In the genomic region with DNA sequence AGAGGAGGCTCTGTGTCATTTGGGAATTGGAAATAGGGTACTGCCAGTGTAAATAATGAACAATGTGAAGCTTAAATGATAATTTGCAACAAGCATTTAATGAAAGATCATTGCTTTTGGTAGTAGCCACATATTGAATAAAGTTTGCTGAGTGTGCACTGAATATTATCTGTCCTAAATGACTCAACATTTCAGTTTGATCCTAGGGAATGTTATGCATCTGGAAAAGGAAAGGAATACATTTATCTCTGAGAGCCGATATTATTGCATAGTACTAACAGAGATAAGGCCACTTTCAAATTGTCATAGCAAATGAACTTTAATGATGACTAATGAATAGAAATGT, we compare ENCODE assay signal across 22 cellular contexts. TPM values are rescaled to one million over a fixed set of nuclear protein-coding genes. Genes with fewer than 3 reads are reported as not detected.
DNase-seq lines count a peak whose midpoint lies in the region; ATAC-seq, FAIRE-seq and TF ChIP-seq lines count a peak whose summit lies in the region.
"Had no signal": no experiment of that assay in that cellular context is flagged by ENCODE, and none has a peak within 500 bp of the region (broad histone marks: within the 10 kb centered on the region; RNA-seq: fewer than 3 reads in every experiment).

No MANE protein-coding gene starts in this region.

- H3K79me2 ChIP-seq in GM12878 (ENCODE audit: control insufficient read depth, insufficient read depth, low read length) (no peaks in the 10 kb centered on the region), hepatocyte (peaks cover 2% of the 10 kb centered on the region)

- H3K36me3 ChIP-seq in GM12878 (ENCODE audit: control insufficient read depth in 2 of 2, insufficient read depth in 2 of 2, low read length in 1 of 2) (no peaks in the 10 kb centered on the region), hepatocyte (replicated peaks; ENCODE audit: insufficient read depth, low read depth) (no peaks in the 10 kb centered on the region), subcutaneous abdominal adipose tissue (ENCODE audit: control insufficient read depth in 5 of 5, insufficient read depth in 5 of 5, low read length in 5 of 5) (no peaks in the 10 kb centered on the region), sigmoid colon (no peaks in the 10 kb centered on the region)
- H3K36me3 ChIP-seq: BE2C, HAP-1 had no signal

- H3K9me2 ChIP-seq in hepatocyte (replicated peaks; ENCODE audit: insufficient read depth), result no peaks in the 10 kb centered on the region

- in situ Hi-C loops in GM12878 (cut with MboI), result no loop called here

- intact Hi-C loops in GM12878 (cut with micrococcal nuclease; ENCODE audit: unreplicated experiment) (no loop called here), sigmoid colon (cut with DNase I) (no loop called here)

- DNase-seq in GM12891 (ENCODE audit: insufficient read length, low spot score), result no peak
- no peak for DNase-seq in GM12878 (ENCODE audit: low read depth, low spot score)
- DNase-seq in hepatocyte (ENCODE audit: low spot score), result no peak
- DNase-seq in sigmoid colon, result no peak
- no peak for DNase-seq in NCI-H1417 treated with DMSO at 0.1 percent for 48 hours (lab: John Stamatoyannopoulos, UW)
- DNase-seq: ACHN; BE2C; C1 segment of cervical spinal cord; CD4-positive, CD25-positive, alpha-beta regulatory T cell; CD8-positive, alpha-beta memory T cell; COR-L47; DMS 273 treated with DMSO at 0.1 percent for 48 hours; DMS53; DND-41; EL had no signal

- H3K9ac ChIP-seq in GM12878 (ENCODE audit: control insufficient read depth, insufficient read depth, low read length) (no peak overlapping the region), subcutaneous abdominal adipose tissue (ENCODE audit: low read length in 5 of 5) (no peak overlapping the region)
- H3K9ac ChIP-seq: GM23248 had no signal

- WGBS in GM12878 (ENCODE audit: insufficient coverage, insufficient replicate concordance, low lambda C conversion rate, missing lambda C conversion rate), result 88% methylated on average over 1 of the region's 1 CpG
- 57% methylated on average over 1 of the region's 1 CpG for WGBS in hepatocyte (ENCODE audit: low lambda C conversion rate, missing lambda C conversion rate)
- WGBS in sigmoid colon, 2 donors, result 94 to 99% methylated on average over 1 of the region's 1 CpG

- CTCF ChIA-PET in GM12878 (lab: Yijun Ruan, JAX), result interaction anchor here (0.6 kb wide), 1 partner anchor 253 kb away, joined by 3 read pairs; no protein-coding TSS in a partner anchor

- no peak for TF ChIP-seq POLR2A in GM12891 (IDR thresholded peaks at IDR 0.05; ENCODE audit: low read depth, low read length)
- TF ChIP-seq POLR2A in GM12878 (IDR thresholded peaks at IDR 0.05; ENCODE audit: low read depth, low read length), result no peak
- no peak for TF ChIP-seq POLR2A in sigmoid colon (IDR thresholded peaks at IDR 0.05)

- H3K27ac ChIP-seq in GM12878 (ENCODE audit: control insufficient read depth, insufficient read depth) (no peak overlapping the region), hepatocyte (peak overlapping the region; percentile 44), subcutaneous abdominal adipose tissue (ENCODE audit: low read depth, low read length) (peak overlapping the region; percentile 56), sigmoid colon (no peak overlapping the region)
- H3K27ac ChIP-seq: GM23248 had no signal

- H4K20me1 ChIP-seq in GM12878 (ENCODE audit: control insufficient read depth, insufficient read depth) (no peaks in the 10 kb centered on the region), hepatocyte (ENCODE audit: insufficient read depth, poor library complexity, severe bottlenecking) (no peaks in the 10 kb centered on the region)

- H3K27me3 ChIP-seq in GM12878 (replicated peaks in 1 of 2; ENCODE audit: control insufficient read depth in 2 of 2, insufficient read depth in 2 of 2, low read length in 1 of 2) (no peaks in the 10 kb centered on the region), hepatocyte (no peaks in the 10 kb centered on the region), subcutaneous abdominal adipose tissue (ENCODE audit: control insufficient read depth in 5 of 5, insufficient read depth in 4 of 5, low read length in 5 of 5) (no peaks in the 10 kb centered on the region), sigmoid colon (no peaks in the 10 kb centered on the region)
- H3K27me3 ChIP-seq: BE2C had no signal

- TF ChIP-seq CTCF in GM12878 (IDR thresholded peaks at IDR 0.05 in 2 of 3, conservative IDR thresholded peaks at IDR 0.05 in 1 of 3; ENCODE audit: control insufficient read depth in 2 of 3, extremely low read depth in 1 of 3, insufficient read depth in 1 of 3, low read depth in 3 of 3, low read length in 3 of 3) (no peak), hepatocyte (IDR thresholded peaks at IDR 0.05; ENCODE audit: poor library complexity) (no peak), sigmoid colon (IDR thresholded peaks at IDR 0.05) (no peak)

- TF ChIP-seq RAD21 in GM12878 (IDR thresholded peaks at IDR 0.05; ENCODE audit: insufficient read depth, low read depth, low read length), result no peak

- FAIRE-seq in GM12891 (lab: Jason Lieb, UNC), result peak; percentile 40
- FAIRE-seq in GM12878 (lab: Jason Lieb, UNC), result no peak
- FAIRE-seq: GM12892, GM18507, HTR-8/SVneo had no signal

- H3K4me3 ChIP-seq in GM12878 (no peak overlapping the region), hepatocyte (no peak overlapping the region), subcutaneous abdominal adipose tissue (ENCODE audit: low read depth in 1 of 5, low read length in 5 of 5) (no peak overlapping the region), sigmoid colon (no peak overlapping the region)
- H3K4me3 ChIP-seq: GM23248, HAP-1 had no signal

- ATAC-seq in GM12878, result no peak
- ATAC-seq in HG02970 (IDR thresholded peaks at IDR 0.05; ENCODE audit: low FRiP score, unreplicated experiment), result no peak

- H3K4me2 ChIP-seq in GM12878 (ENCODE audit: control insufficient read depth, insufficient read depth), result no peak overlapping the region
- H3K4me2 ChIP-seq in hepatocyte, result no peak overlapping the region

- H3K4me1 ChIP-seq in GM12878 (ENCODE audit: control insufficient read depth, insufficient read depth, low read length) (peaks cover 10% of the 10 kb centered on the region), hepatocyte (ENCODE audit: insufficient read depth) (peaks cover 5% of the 10 kb centered on the region), subcutaneous abdominal adipose tissue (ENCODE audit: control insufficient read depth in 5 of 5, insufficient read depth in 5 of 5, low read length in 5 of 5) (peaks cover 0 to 8% (median 0%) of the 10 kb centered on the region in 5 donors), sigmoid colon (no peaks in the 10 kb centered on the region)
- H3K4me1 ChIP-seq: BE2C, HAP-1 had no signal

- H3K9me3 ChIP-seq in GM12878 (replicated peaks; ENCODE audit: control insufficient read depth, insufficient read depth, low read length) (no peaks in the 10 kb centered on the region; the same call in none of the 3 replicates), hepatocyte (ENCODE audit: low read depth) (peaks cover 10% of the 10 kb centered on the region), subcutaneous abdominal adipose tissue (ENCODE audit: control insufficient read depth in 5 of 5, low read length in 5 of 5) (no peaks in the 10 kb centered on the region), sigmoid colon (no peaks in the 10 kb centered on the region)
- H3K9me3 ChIP-seq: BE2C, HAP-1 had no signal

- no peak overlapping the region for H2AFZ ChIP-seq in GM12878 (ENCODE audit: control insufficient read depth, low read depth, low read length)
- H2AFZ ChIP-seq in hepatocyte, result no peak overlapping the region
- H2AFZ ChIP-seq: GM23248 had no signal

- RAD21 ChIA-PET in GM12878 (lab: Charles Lee; ENCODE audit: unreplicated experiment), result no interaction called here

- no TSS peak for BruUV-seq in GM12878 (replicated peaks; lab: Mats Ljungman, UMichigan)

- TF ChIP-seq EP300 in GM12878 (IDR thresholded peaks at IDR 0.05; ENCODE audit: borderline replicate concordance in 1 of 2, control insufficient read depth in 1 of 2, low read depth in 2 of 2, low read length in 2 of 2) (no peak), sigmoid colon (IDR thresholded peaks at IDR 0.05) (no peak)

- POLR2A ChIA-PET in GM12878 (lab: Charles Lee), result no interaction called here

- SMC1A ChIA-PET in GM12878 (lab: Charles Lee; ENCODE audit: uncharacterized antibody, unreplicated experiment), result interaction anchor here (1.0 kb wide), 1 partner anchor 29 kb away, joined by 3 read pairs; no protein-coding TSS in a partner anchor

TF ChIP-seq in GM12891, 5 proteins besides CTCF, POLR2A, EP300 and RAD21:
- no peak for TF ChIP-seq TAF1 (IDR thresholded peaks at IDR 0.05; ENCODE audit: low read depth, low read length)
- TF ChIP-seq POU2F2 (IDR thresholded peaks at IDR 0.05; ENCODE audit: low read depth, low read length), result no peak
- no peak for TF ChIP-seq SPI1 (IDR thresholded peaks at IDR 0.05; ENCODE audit: low read depth, low read length)
TF ChIP-seq in GM12891: peak in this region for 0.

TF ChIP-seq in GM12878, 131 proteins besides CTCF, POLR2A, EP300 and RAD21:
- TF ChIP-seq POU2F2 (IDR thresholded peaks at IDR 0.05; ENCODE audit: borderline replicate concordance, low read depth, low read length), result 0 out of 3 replicates have a peak, but pooled peaks have one; percentile 34
- no peak for TF ChIP-seq TCF3 (IDR thresholded peaks at IDR 0.05; ENCODE audit: borderline replicate concordance, insufficient read depth, low read depth, low read length)

RNA-seq across cellular contexts. Expression of a gene that starts 8.7 kb away (rescaled TPM):
- polyA plus RNA-seq in GM12891 (2012; ENCODE audit: low read depth, missing spikeins), result 19.1 TPM
- total RNA-seq in GM12878 (2013; cell fraction: nucleolus; rRNA removed), result 85.3 and 105 TPM in 2 replicates
- 59.9 and 61.6 TPM in 2 replicates for total RNA-seq in GM12878 (2014; rRNA removed)
- total RNA-seq in GM12878 (2014; rRNA removed; fragmentation: Illumina TruSeq; extraction: Trizol), result 83.8 and 87.5 TPM in 2 replicates
- total RNA-seq in GM12878 (2021), result 76.1 and 76.9 TPM in 2 replicates
- polyA plus RNA-seq in GM12878 (2011; ENCODE audit: low read depth), result 24.4 TPM
- 91.4 and 122 TPM in 2 replicates for polyA plus RNA-seq in GM12878 (2011; rRNA removed)
- 38.3 and 41.6 TPM in 2 replicates for polyA plus RNA-seq in GM12878 (2011; cell fraction: cytosol; rRNA removed)
- polyA plus RNA-seq in GM12878 (2011; cell fraction: nucleus; rRNA removed), result 70.5 and 86.0 TPM in 2 replicates
- 32.2 and 37.2 TPM in 2 replicates for polyA plus RNA-seq in GM12878 (2012)
- 64.9 and 73.3 TPM in 2 replicates for polyA plus RNA-seq in GM12878 (2014; fragmentation: Illumina TruSeq; extraction: Trizol)
- polyA plus RNA-seq in GM12878 (2014; fragmentation: Nextera tagmentation; extraction: Ambion mirVana), result 10 to 100 TPM; 24.2 to 34.4 TPM
- 46.4 and 47.7 TPM in 2 replicates for polyA plus RNA-seq in GM12878 (2014; rRNA removed)
- polyA plus RNA-seq in GM12878 (2016; fragmentation: Nextera tagmentation; extraction: Ambion mirVana), result 10 to 100 TPM; 50.2 to 53.1 TPM
- polyA minus RNA-seq in GM12878 (2011; rRNA and poly(A)+ RNA removed), result 110 and 125 TPM in 2 replicates
- 41.3 and 44.8 TPM in 2 replicates for polyA minus RNA-seq in GM12878 (2011; cell fraction: cytosol; rRNA and poly(A)+ RNA removed)
- polyA minus RNA-seq in GM12878 (2011; cell fraction: nucleus; rRNA and poly(A)+ RNA removed), result 172 and 368 TPM in 2 replicates
- 51.1 and 56.0 TPM in 2 replicates for total RNA-seq in hepatocyte
- polyA plus RNA-seq in hepatocyte, result 31.9 and 34.6 TPM in 2 replicates
- 10 to 100 TPM; 26.6 to 35.3 (median 29.8) TPM for total RNA-seq in sigmoid colon
- polyA plus RNA-seq in sigmoid colon, result 10 to 100 TPM in 2 of 3 donors, 1 to 10 TPM in 1; 6.7 to 17.8 (median 10.2) TPM

Comparison
In these comparisons a context has a peak if more than half of its experiments do, and no peak if none do; other contexts are left out.
1. H3K27ac ChIP-seq: peak in hepatocyte (single experiment) and subcutaneous abdominal adipose tissue (single experiment); none in GM12878 (single experiment) and sigmoid colon (0 of 4).